25 cellular contexts compared by ENCODE assay signal in the genomic region with DNA sequence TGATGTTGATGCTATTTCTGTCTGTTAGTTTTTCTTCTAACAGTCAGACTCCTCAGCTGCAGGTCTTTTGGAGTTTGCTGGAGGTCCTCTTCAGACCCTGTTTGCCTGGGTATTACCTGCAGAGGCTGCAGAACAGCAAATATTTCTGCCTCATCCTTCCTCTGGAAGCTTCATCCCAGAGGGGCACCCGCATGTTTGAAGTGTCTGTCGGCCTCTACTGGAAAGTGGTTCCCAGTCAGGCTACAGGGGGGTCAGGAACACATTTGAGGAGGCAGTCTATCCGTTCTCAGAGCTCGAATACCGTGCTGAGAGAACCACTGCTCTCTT. TPM values are rescaled to one million over a fixed set of nuclear protein-coding genes. Genes with fewer than 3 reads are reported as not detected.
DNase-seq lines count a peak whose midpoint lies in the region; ATAC-seq and TF ChIP-seq lines count a peak whose summit lies in the region.
"Had no signal": no experiment of that assay in that cellular context is flagged by ENCODE, and none has a peak within 500 bp of the region (broad histone marks: within the 10 kb centered on the region; RNA-seq: fewer than 3 reads in every experiment).

No MANE protein-coding gene starts in this region.

- H3K4me1 Mint-ChIP-seq in neural progenitor cell, result peaks cover 9% of the 10 kb centered on the region
- no peaks in the 10 kb centered on the region for H3K4me1 Mint-ChIP-seq in CD14-positive monocyte
- H3K4me1 Mint-ChIP-seq: memory B cell; stimulated activated memory B cell treated with anti-CD40 and anti-IgM and Interleukin-4, amounts not matched to agents 10 μg/mL and 1 μg/mL and 100 μg/mL, for 72 hours had no signal

- H3K27ac Mint-ChIP-seq in neural progenitor cell, result no peak overlapping the region
- H3K27ac Mint-ChIP-seq in CD14-positive monocyte, result no peak overlapping the region
- H3K27ac Mint-ChIP-seq: activated CD8-positive, alpha-beta T cell treated with anti-CD3 and anti-CD28 coated beads, Interleukin-2, amount 10 ng/mL, durations not matched to agents 7 days and 5 days; memory B cell; stimulated activated memory B cell treated with anti-CD40 and anti-IgM and Interleukin-4, amounts not matched to agents 10 μg/mL and 1 μg/mL and 100 μg/mL, for 72 hours had no signal

- H3K27ac ChIP-seq in cardiac muscle cell (peak overlapping the region; percentile 91), iPS-18a (ENCODE audit: low read length) (peak overlapping the region; percentile 54), neural progenitor cell (peak overlapping the region; percentile 18), lower lobe of right lung (no peak overlapping the region)
- H3K27ac ChIP-seq: epithelial cell of prostate, Peyer's patch, VCaP had no signal

- peak overlapping the region; percentile 66 for H3K4me2 ChIP-seq in neural progenitor cell

- H3K4me3 ChIP-seq in cardiac muscle cell (no peak overlapping the region), iPS-18a (ENCODE audit: low read length) (no peak overlapping the region), neural progenitor cell (no peak overlapping the region), lower lobe of right lung (no peak overlapping the region)
- H3K4me3 ChIP-seq: Peyer's patch had no signal

- peaks cover 9% of the 10 kb centered on the region for H3F3A ChIP-seq in neural progenitor cell (ENCODE audit: low read depth)

- H3K9me3 ChIP-seq in cardiac muscle cell (ENCODE audit: low read depth) (no peaks in the 10 kb centered on the region), iPS-18a (ENCODE audit: control insufficient read depth, low read depth, low read length) (no peaks in the 10 kb centered on the region), neural progenitor cell (ENCODE audit: low read depth) (no peaks in the 10 kb centered on the region), lower lobe of right lung (no peaks in the 10 kb centered on the region)
- H3K9me3 ChIP-seq: Peyer's patch had no signal

- H3K27me3 ChIP-seq in cardiac muscle cell, result no peaks in the 10 kb centered on the region
- no peaks in the 10 kb centered on the region for H3K27me3 ChIP-seq in iPS-18a (ENCODE audit: control insufficient read depth, insufficient read depth, low read length)
- H3K27me3 ChIP-seq in neural progenitor cell, result no peaks in the 10 kb centered on the region
- no peaks in the 10 kb centered on the region for H3K27me3 ChIP-seq in lower lobe of right lung (ENCODE audit: low read depth)
- H3K27me3 ChIP-seq: Peyer's patch had no signal

- H2AFZ ChIP-seq in neural progenitor cell (replicated peaks), result peak overlapping the region; percentile 100

- peaks cover 32% of the 10 kb centered on the region for H3K4me1 ChIP-seq in cardiac muscle cell (ENCODE audit: low read depth)
- peaks cover 13% of the 10 kb centered on the region for H3K4me1 ChIP-seq in iPS-18a (ENCODE audit: control insufficient read depth, low read depth, low read length)
- H3K4me1 ChIP-seq in neural progenitor cell, result peaks cover 18% of the 10 kb centered on the region
- H3K4me1 ChIP-seq in lower lobe of right lung, result no peaks in the 10 kb centered on the region
- H3K4me1 ChIP-seq: Peyer's patch had no signal

- peak overlapping the region; percentile 20 for H3K4me3 Mint-ChIP-seq in neural progenitor cell
- no peak overlapping the region for H3K4me3 Mint-ChIP-seq in CD14-positive monocyte
- H3K4me3 Mint-ChIP-seq: activated CD8-positive, alpha-beta T cell treated with anti-CD3 and anti-CD28 coated beads, Interleukin-2, amount 10 ng/mL, durations not matched to agents 7 days and 5 days; CD4-positive, CD25-positive, alpha-beta regulatory T cell; memory B cell; stimulated activated memory B cell treated with anti-CD40 and anti-IgM and Interleukin-4, amounts not matched to agents 10 μg/mL and 1 μg/mL and 100 μg/mL, for 72 hours had no signal

- H3K79me2 ChIP-seq in neural progenitor cell (ENCODE audit: low read depth), result no peaks in the 10 kb centered on the region

- no peaks in the 10 kb centered on the region for H3K36me3 Mint-ChIP-seq in neural progenitor cell
- no peaks in the 10 kb centered on the region for H3K36me3 Mint-ChIP-seq in CD14-positive monocyte

- H3K9ac ChIP-seq in iPS-18a (ENCODE audit: low read length) (peak overlapping the region; percentile 10), neural progenitor cell (no peak overlapping the region)

- H3K36me3 ChIP-seq in cardiac muscle cell (no peaks in the 10 kb centered on the region), iPS-18a (ENCODE audit: control insufficient read depth, low read depth, low read length) (no peaks in the 10 kb centered on the region), neural progenitor cell (no peaks in the 10 kb centered on the region), lower lobe of right lung (no peaks in the 10 kb centered on the region)
- H3K36me3 ChIP-seq: Peyer's patch had no signal

- no peaks in the 10 kb centered on the region for H4K20me1 ChIP-seq in neural progenitor cell (ENCODE audit: low read depth)

- intact Hi-C loops in Right ventricle myocardium superior (cut with DNase I), result no loop called here
- intact Hi-C loops in CD14-positive monocyte (cut with micrococcal nuclease), result loop anchor here in 1 of 2 donors (5.0 kb wide), 1 partner anchor 79 kb away; no protein-coding TSS in a partner anchor
- intact Hi-C loops in lower lobe of right lung (cut with DNase I), result no loop called here

- ATAC-seq in Right ventricle myocardium superior (ENCODE audit: poor library complexity) (no peak), HG03378 (IDR thresholded peaks at IDR 0.05; ENCODE audit: unreplicated experiment) (no peak), lower lobe of right lung (no peak)
- ATAC-seq: activated CD8-positive, alpha-beta T cell treated with anti-CD3 and anti-CD28 coated beads, Interleukin-2, amount 10 ng/mL, durations not matched to agents 7 days and 5 days; stimulated activated memory B cell treated with anti-CD40 and anti-IgM and Interleukin-4, amounts not matched to agents 10 μg/mL and 1 μg/mL and 100 μg/mL, for 72 hours had no signal

- H3K27me3 Mint-ChIP-seq in neural progenitor cell (ENCODE audit: insufficient read depth, low read depth), result peaks cover 5% of the 10 kb centered on the region
- H3K27me3 Mint-ChIP-seq in CD14-positive monocyte (ENCODE audit: low read depth in 3 of 3), result peaks cover 0 to 8% (median 0%) of the 10 kb centered on the region in 3 donors
- H3K27me3 Mint-ChIP-seq: stimulated activated memory B cell treated with anti-CD40 and anti-IgM and Interleukin-4, amounts not matched to agents 10 μg/mL and 1 μg/mL and 100 μg/mL, for 72 hours had no signal

- no peaks in the 10 kb centered on the region for H3K9me3 Mint-ChIP-seq in neural progenitor cell
- H3K9me3 Mint-ChIP-seq in CD14-positive monocyte, result peaks cover 8 to 16% (median 8%) of the 10 kb centered on the region in 7 donors
- H3K9me3 Mint-ChIP-seq: H9 had no signal

- DNase-seq in cardiac muscle cell (ENCODE audit: low read depth in 1 of 2, low spot score in 1 of 2), result no peak
- DNase-seq in Right ventricle myocardium superior, result no peak
- DNase-seq in neural progenitor cell (ENCODE audit: low spot score), result no peak
- DNase-seq in A172 (ENCODE audit: low spot score), result no peak
- DNase-seq in CD14-positive monocyte (ENCODE audit: low spot score), result no peak
- DNase-seq in lower lobe of right lung, result no peak
- DNase-seq: 8988T; activated CD4-positive, alpha-beta T cell treated with anti-CD3 and anti-CD28 coated beads for 4 hours; activated CD8-positive, alpha-beta T cell treated with anti-CD3 and anti-CD28 coated beads, Interleukin-2, amount 10 ng/mL, durations not matched to agents 7 days and 5 days; amygdala; CD4-positive, CD25-positive, alpha-beta regulatory T cell; effector CD4-positive, alpha-beta T cell; hypothalamus; MV-4-11; NCI-H774; Peyer's patch; T-helper 9 cell had no signal

- TF ChIP-seq CTCF in cardiac muscle cell (IDR thresholded peaks at IDR 0.05; ENCODE audit: low read depth, low read length), result no peak
- no peak for TF ChIP-seq CTCF in neural progenitor cell (IDR thresholded peaks at IDR 0.05)
- no peak for TF ChIP-seq CTCF in CD14-positive monocyte (IDR thresholded peaks at IDR 0.05)
- TF ChIP-seq CTCF in lower lobe of right lung (IDR thresholded peaks at IDR 0.05), result no peak

RNA-seq across cellular contexts. Expression of a gene that starts 13.3 kb away (rescaled TPM):
- total RNA-seq in cardiac muscle cell (0.24 and 4.8 TPM in 2 replicates), Right ventricle myocardium superior (not detected), neural progenitor cell (ENCODE audit: low replicate concordance) (not detected in 2 replicates), lower lobe of right lung (15.5 TPM)
- polyA plus RNA-seq in cardiac muscle cell (0.81 and 0.95 TPM in 2 replicates), CD14-positive monocyte (under 1 TPM in 1 of 2 donors, not detected in 1; 0.05 TPM)
- total RNA-seq in A172 (2014; rRNA removed; shearing (Covaris generic)), result 1.9 and 3.8 TPM in 2 replicates
- total RNA-seq: activated CD8-positive, alpha-beta T cell treated with anti-CD3 and anti-CD28 coated beads, Interleukin-2, amount 10 ng/mL, durations not matched to agents 7 days and 5 days; CD4-positive, CD25-positive, alpha-beta regulatory T cell; H9 had no signal

RNA-seq across cellular contexts. Expression of a gene that starts 41.9 kb away (rescaled TPM):
- not detected in 2 replicates for total RNA-seq in cardiac muscle cell
- polyA plus RNA-seq in cardiac muscle cell, result 0.14 and 0.51 TPM in 2 replicates
- not detected for total RNA-seq in Right ventricle myocardium superior
- not detected in 2 replicates for total RNA-seq in neural progenitor cell (ENCODE audit: low replicate concordance)
- not detected in 2 replicates for total RNA-seq in A172 (2014; rRNA removed; shearing (Covaris generic))
- polyA plus RNA-seq in CD14-positive monocyte, result not detected
- total RNA-seq in lower lobe of right lung, result 0.21 TPM
- total RNA-seq: activated CD8-positive, alpha-beta T cell treated with anti-CD3 and anti-CD28 coated beads, Interleukin-2, amount 10 ng/mL, durations not matched to agents 7 days and 5 days; bronchial epithelial cell; CD4-positive, CD25-positive, alpha-beta regulatory T cell; H9 had no signal
- polyA plus RNA-seq: CD4-positive, CD25-positive, alpha-beta regulatory T cell had no signal
